23 cellular contexts compared by ENCODE assay signal in genomic region chr2:221322741-221323140, GRCh38.
"Had no signal": no experiment of that assay in that cellular context is flagged by ENCODE, and none has a peak within 500 bp of the region (broad histone marks: within the 10 kb centered on the region; RNA-seq: fewer than 3 reads in every experiment).

No MANE protein-coding gene starts in this region.

- H3K9me3 Mint-ChIP-seq: activated CD4-positive, alpha-beta memory T cell treated with anti-CD3 and anti-CD28 coated beads, Interleukin-2, amount 10 ng/mL, durations not matched to agents 7 days and 5 days; activated CD4-positive, alpha-beta T cell treated with anti-CD3 and anti-CD28 coated beads, Interleukin-2, amount 10 ng/mL, durations not matched to agents 24 days and 14 days; activated naive CD4-positive, alpha-beta T cell treated with anti-CD3 and anti-CD28 coated beads, Interleukin-2, amount 10 ng/mL, durations not matched to agents 7 days and 5 days; natural killer cell treated with Interleukin-12 subunit alpha and Interleukin-12 subunit beta and Interleukin-15 and Interleukin-18, amount 100 ng/mL, for 72 hours had no signal

- H3K4me3 Mint-ChIP-seq: activated CD4-positive, alpha-beta memory T cell treated with anti-CD3 and anti-CD28 coated beads, Interleukin-2, amount 10 ng/mL, durations not matched to agents 7 days and 5 days; activated CD4-positive, alpha-beta T cell treated with anti-CD3 and anti-CD28 coated beads, Interleukin-2, amount 10 ng/mL, durations not matched to agents 24 days and 14 days; activated naive CD4-positive, alpha-beta T cell treated with anti-CD3 and anti-CD28 coated beads, Interleukin-2, amount 10 ng/mL, durations not matched to agents 7 days and 5 days; endodermal cell; natural killer cell treated with Interleukin-12 subunit alpha and Interleukin-12 subunit beta and Interleukin-15 and Interleukin-18, amount 100 ng/mL, for 72 hours; stimulated activated memory B cell treated with anti-CD40 and anti-IgM and Interleukin-4, amounts not matched to agents 10 μg/mL and 1 μg/mL and 100 μg/mL, for 72 hours; T-helper 17 cell had no signal

- H3K27ac Mint-ChIP-seq: activated CD4-positive, alpha-beta memory T cell treated with anti-CD3 and anti-CD28 coated beads, Interleukin-2, amount 10 ng/mL, durations not matched to agents 7 days and 5 days; activated CD4-positive, alpha-beta T cell treated with anti-CD3 and anti-CD28 coated beads, Interleukin-2, amount 10 ng/mL, durations not matched to agents 24 days and 14 days; activated naive CD4-positive, alpha-beta T cell treated with anti-CD3 and anti-CD28 coated beads, Interleukin-2, amount 10 ng/mL, durations not matched to agents 7 days and 5 days; endodermal cell; natural killer cell treated with Interleukin-12 subunit alpha and Interleukin-12 subunit beta and Interleukin-15 and Interleukin-18, amount 100 ng/mL, for 72 hours; stimulated activated memory B cell treated with anti-CD40 and anti-IgM and Interleukin-4, amounts not matched to agents 10 μg/mL and 1 μg/mL and 100 μg/mL, for 72 hours; T-helper 17 cell had no signal

- H3K27me3 ChIP-seq: colonic mucosa, gastroesophageal sphincter, stomach, transverse colon, uterus had no signal

- H3K4me1 Mint-ChIP-seq: activated CD4-positive, alpha-beta memory T cell treated with anti-CD3 and anti-CD28 coated beads, Interleukin-2, amount 10 ng/mL, durations not matched to agents 7 days and 5 days; activated CD4-positive, alpha-beta T cell treated with anti-CD3 and anti-CD28 coated beads, Interleukin-2, amount 10 ng/mL, durations not matched to agents 24 days and 14 days; activated naive CD4-positive, alpha-beta T cell treated with anti-CD3 and anti-CD28 coated beads, Interleukin-2, amount 10 ng/mL, durations not matched to agents 7 days and 5 days; stimulated activated memory B cell treated with anti-CD40 and anti-IgM and Interleukin-4, amounts not matched to agents 10 μg/mL and 1 μg/mL and 100 μg/mL, for 72 hours; T-helper 17 cell had no signal

- H3K27me3 Mint-ChIP-seq: activated naive CD4-positive, alpha-beta T cell treated with anti-CD3 and anti-CD28 coated beads, Interleukin-2, amount 10 ng/mL, durations not matched to agents 7 days and 5 days had no signal

- H3K36me3 ChIP-seq: colonic mucosa, gastroesophageal sphincter, stomach, suprapubic skin, transverse colon, uterus had no signal

- DNase-seq: activated CD4-positive, alpha-beta memory T cell treated with anti-CD3 and anti-CD28 coated beads, Interleukin-2, amount 10 ng/mL, durations not matched to agents 7 days and 5 days; activated CD4-positive, alpha-beta T cell treated with anti-CD3 and anti-CD28 coated beads, Interleukin-2, amount 10 ng/mL, durations not matched to agents 24 days and 14 days; activated effector memory CD4-positive, alpha-beta T cell treated with anti-CD3 and anti-CD28 coated beads, Interleukin-2, amount 50 U/mL, for 16 hours; activated naive CD4-positive, alpha-beta T cell treated with anti-CD3 and anti-CD28 coated beads, Interleukin-2, amount 10 ng/mL, durations not matched to agents 7 days and 5 days; amygdala; colonic mucosa; endodermal cell; head of caudate nucleus; islet precursor cell; left ventricle myocardium superior; mammary epithelial cell; midbrain; stimulated activated CD4-positive, alpha-beta T cell treated with anti-CD3 and anti-CD28 coated beads, Interleukin-15, amount 100 ng/mL, for 24 hours; stomach; T-helper 17 cell; transverse colon; uterus had no signal

- H3K4me1 ChIP-seq: colonic mucosa, gastroesophageal sphincter, stomach, suprapubic skin, uterus had no signal

- H3K36me3 Mint-ChIP-seq: activated naive CD4-positive, alpha-beta T cell treated with anti-CD3 and anti-CD28 coated beads, Interleukin-2, amount 10 ng/mL, durations not matched to agents 7 days and 5 days; natural killer cell treated with Interleukin-12 subunit alpha and Interleukin-12 subunit beta and Interleukin-15 and Interleukin-18, amount 100 ng/mL, for 72 hours had no signal

- H3K4me2 ChIP-seq: smooth muscle cell had no signal

- H3K4me3 ChIP-seq: colonic mucosa, gastroesophageal sphincter, smooth muscle cell, stomach, suprapubic skin, transverse colon, uterus had no signal

- H3K27ac ChIP-seq: colonic mucosa, gastroesophageal sphincter, suprapubic skin, transverse colon, uterus, VCaP had no signal

- H3K9me3 ChIP-seq: colonic mucosa, gastroesophageal sphincter, stomach, suprapubic skin, transverse colon, uterus had no signal
